In genomic region chr13:110250258-110250891, GRCh38 we compare ENCODE assay signal across 10 cellular contexts. TPM values are rescaled to one million over a fixed set of nuclear protein-coding genes. Genes with fewer than 3 reads are reported as not detected.
DNase-seq lines count a peak whose midpoint lies in the region; ATAC-seq and TF ChIP-seq lines count a peak whose summit lies in the region.
"Had no signal": no experiment of that assay in that cellular context is flagged by ENCODE, and none has a peak within 500 bp of the region (broad histone marks: within the 10 kb centered on the region; RNA-seq: fewer than 3 reads in every experiment).

No MANE protein-coding gene starts in this region.

- H3K36me3 ChIP-seq in SK-N-MC (ENCODE audit: insufficient read depth, low read length), result no peaks in the 10 kb centered on the region

- peak overlapping the region; percentile 80 for H3K27ac ChIP-seq in SK-N-MC

- no peaks in the 10 kb centered on the region for H3K9me3 ChIP-seq in SK-N-MC (ENCODE audit: low read depth, low read length)

- no peak overlapping the region for H3K9ac ChIP-seq in SK-N-MC (ENCODE audit: insufficient read length)

- no peak for TF ChIP-seq CTCF in omental fat pad (IDR thresholded peaks at IDR 0.05)

- peak; percentile 44 for ATAC-seq in omental fat pad (ENCODE audit: low FRiP score)
- no peak for ATAC-seq in HG02610 (IDR thresholded peaks at IDR 0.05; ENCODE audit: unreplicated experiment)

- H3K4me3 ChIP-seq in SK-N-MC, result no peak overlapping the region

- DNase-seq in A172 (ENCODE audit: low spot score) (peak; percentile 71), SK-N-MC (ENCODE audit: low read depth, low spot score) (no peak), fibroblast of peridontal ligament (ENCODE audit: extremely low read depth) (peak; percentile 79), omental fat pad (ENCODE audit: low spot score) (peak; percentile 42), cerebellum (ENCODE audit: low spot score) (no peak)
- no peak for DNase-seq in stimulated activated CD4-positive, alpha-beta T cell treated with anti-CD3 and anti-CD28 coated beads, Interleukin-2, amount 100 ng/mL, for 48 hours
- no peak for DNase-seq in stimulated activated CD4-positive, alpha-beta T cell treated with anti-CD3 and anti-CD28 coated beads, Interleukin-4, amount 100 ng/mL, for 1 hour
- DNase-seq: activated naive CD4-positive, alpha-beta T cell treated with anti-CD3 and anti-CD28 coated beads, Interleukin-2, amount 10 ng/mL, durations not matched to agents 7 days and 5 days; NCI-H446 had no signal

RNA-seq across cellular contexts. Expression of gene COL4A1, which starts 56.6 kb away (rescaled TPM):
- 197 and 221 TPM in 2 replicates for total RNA-seq in A172 (2014; rRNA removed; shearing (Covaris generic))
- total RNA-seq in omental fat pad, result 1,000 to 10,000 TPM in 2 of 4 donors, 100 to 1,000 TPM in 2; 611 to 1,113 (median 995) TPM
- 151 TPM for total RNA-seq in cerebellum

RNA-seq across cellular contexts. Expression of gene COL4A2, which starts 56.7 kb away (rescaled TPM):
- total RNA-seq in A172 (2014; rRNA removed; shearing (Covaris generic)), result 177 and 218 TPM in 2 replicates
- 100 to 1,000 TPM; 380 to 788 (median 684) TPM for total RNA-seq in omental fat pad
- 164 TPM for total RNA-seq in cerebellum

Comparison
In these comparisons a context has a peak if more than half of its experiments do, and no peak if none do; other contexts are left out.
1. DNase-seq: peak in A172 (single experiment), fibroblast of peridontal ligament (single experiment) and omental fat pad (single experiment); none in SK-N-MC (single experiment), cerebellum (single experiment), stimulated activated CD4-positive, alpha-beta T cell treated with anti-CD3 and anti-CD28 coated beads, Interleukin-2, amount 100 ng/mL, for 48 hours (0 of 2) and stimulated activated CD4-positive, alpha-beta T cell treated with anti-CD3 and anti-CD28 coated beads, Interleukin-4, amount 100 ng/mL, for 1 hour (single experiment).